30 cellular contexts compared by ENCODE assay signal in genomic region chr20:35669221-35669620, GRCh38. TPM values are rescaled to one million over a fixed set of nuclear protein-coding genes. Genes with fewer than 3 reads are reported as not detected.
"Had no signal": no experiment of that assay in that cellular context is flagged by ENCODE, and none has a peak within 500 bp of the region (broad histone marks: within the 10 kb centered on the region; RNA-seq: fewer than 3 reads in every experiment).

No MANE protein-coding gene starts in this region.

- H3K4me1 ChIP-seq: foreskin keratinocyte, neural progenitor cell, prostate gland, right atrium auricular region, suprapubic skin, transverse colon, upper lobe of right lung, uterus had no signal

- ATAC-seq: esophagus mucosa; foreskin keratinocyte; heart right ventricle; left cardiac atrium; left lung; naive thymus-derived CD4-positive, alpha-beta T cell; sciatic nerve; stimulated activated naive CD8-positive, alpha-beta T cell treated with anti-CD3 and anti-CD28 coated beads, Interleukin-15, amount 100 ng/mL, for 72 hours; upper lobe of right lung had no signal

- H3K27me3 Mint-ChIP-seq: naive thymus-derived CD4-positive, alpha-beta T cell; stimulated activated naive CD8-positive, alpha-beta T cell treated with anti-CD3 and anti-CD28 coated beads, Interleukin-15, amount 100 ng/mL, for 72 hours had no signal

- H2AFZ ChIP-seq: neural progenitor cell had no signal

- H3K9me3 ChIP-seq: heart right ventricle, left lung, prostate gland, right atrium auricular region, suprapubic skin, transverse colon, upper lobe of right lung, uterus had no signal

- H3K4me3 ChIP-seq: dorsolateral prefrontal cortex, heart right ventricle, left lung, neural progenitor cell, prostate gland, right atrium auricular region, smooth muscle cell, suprapubic skin, transverse colon, upper lobe of right lung, uterus had no signal

- H3K27ac Mint-ChIP-seq: endodermal cell; nephron; neural progenitor cell; stimulated activated naive CD8-positive, alpha-beta T cell treated with anti-CD3 and anti-CD28 coated beads, Interleukin-15, amount 100 ng/mL, for 72 hours had no signal

- H3K4me2 ChIP-seq: neural progenitor cell, smooth muscle cell had no signal

- H3K27me3 ChIP-seq: dorsolateral prefrontal cortex, foreskin keratinocyte, heart right ventricle, left lung, neural progenitor cell, right atrium auricular region, suprapubic skin, transverse colon, upper lobe of right lung, uterus had no signal

- H3K9ac ChIP-seq: neural progenitor cell had no signal

- H3K36me3 ChIP-seq: neural progenitor cell, uterus had no signal

- DNase-seq: dorsolateral prefrontal cortex; effector CD8-positive, alpha-beta T cell; endodermal cell; foreskin keratinocyte; glutamatergic neuron; heart right ventricle; hippocampal formation; left cardiac atrium; left lung; mesendoderm; midbrain; naive thymus-derived CD4-positive, alpha-beta T cell; stimulated activated CD4-positive, alpha-beta T cell treated with anti-CD3 and anti-CD28 coated beads, Interleukin-12 subunit alpha, Interleukin-12 subunit beta, amount 100 ng/mL, for 4 hours; stimulated activated CD4-positive, alpha-beta T cell treated with anti-CD3 and anti-CD28 coated beads, Interleukin-1b, Interleukin-23, amount 100 ng/mL, for 48 hours; stimulated activated CD4-positive, alpha-beta T cell treated with anti-CD3 and anti-CD28 coated beads, Interleukin-4, amount 100 ng/mL, for 1 hour; stimulated activated CD8-positive, alpha-beta memory T cell treated with anti-CD3 and anti-CD28 coated beads, Interleukin-4, amount 100 ng/mL, for 48 hours; stimulated activated naive CD4-positive, alpha-beta T cell; stimulated activated naive CD8-positive, alpha-beta T cell treated with anti-CD3 and anti-CD28 coated beads, Interleukin-15, amount 100 ng/mL, for 72 hours; transverse colon; upper lobe of right lung; uterus had no signal

- H3K27ac ChIP-seq: dorsolateral prefrontal cortex, epithelial cell of prostate, foreskin keratinocyte, heart right ventricle, left lung, neural progenitor cell, prostate gland, right atrium auricular region, suprapubic skin, transverse colon, upper lobe of right lung, uterus had no signal

- H3K4me3 Mint-ChIP-seq: endodermal cell; neural progenitor cell; stimulated activated naive CD8-positive, alpha-beta T cell treated with anti-CD3 and anti-CD28 coated beads, Interleukin-15, amount 100 ng/mL, for 72 hours had no signal

RNA-seq across cellular contexts. Expression of gene SPAG4, which starts 53.6 kb away (rescaled TPM):
- polyA plus RNA-seq: naive thymus-derived CD4-positive, alpha-beta T cell had no signal
